ENCODE assay signal across 1 cellular context in genomic region chr1:226942392-226942791, GRCh38.
TF ChIP-seq lines count a peak whose summit lies in the region.

No MANE protein-coding gene starts in this region.

TF ChIP-seq in H1, 55 proteins besides CTCF, POLR2A, EP300 and RAD21:
- TF ChIP-seq E2F6 (IDR thresholded peaks at IDR 0.05) (no peak), YY1 (IDR thresholded peaks at IDR 0.05; ENCODE audit: low read depth, low read length) (no peak)
